In the genomic region with DNA sequence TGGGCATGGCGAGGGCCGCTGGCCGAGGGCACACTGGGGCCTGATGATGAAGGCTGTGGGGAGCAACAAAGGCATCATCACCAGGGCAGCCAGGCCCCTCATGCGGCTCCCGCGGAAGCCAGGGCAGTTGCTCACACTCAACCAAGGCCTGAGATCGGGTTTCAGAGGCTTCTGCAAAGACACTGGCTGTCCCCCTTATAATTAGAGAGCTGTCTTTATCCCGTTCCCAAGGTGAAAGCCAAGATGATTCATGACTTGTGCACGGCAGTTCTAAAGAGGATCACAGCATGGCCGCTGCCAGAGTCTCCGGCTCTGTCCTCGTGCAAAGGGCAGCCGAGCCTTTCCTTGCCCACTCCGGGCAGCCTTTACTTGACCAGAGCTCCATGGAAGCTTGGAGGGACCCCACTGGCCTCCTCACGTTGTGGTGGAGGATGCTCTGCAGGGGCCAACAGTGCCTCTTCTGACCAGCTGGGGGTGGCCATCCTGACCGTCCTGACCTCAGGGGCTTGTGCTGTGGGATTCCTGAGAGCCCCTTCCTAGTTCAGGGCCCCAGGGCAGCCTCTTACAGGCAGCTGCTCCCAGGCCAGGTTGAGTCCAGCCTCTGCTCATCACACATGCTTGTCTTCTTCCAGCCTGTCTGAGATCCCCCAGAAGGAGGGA, we compare ENCODE assay signal across 11 cellular contexts.
DNase-seq lines count a peak whose midpoint lies in the region; ATAC-seq, FAIRE-seq and TF ChIP-seq lines count a peak whose summit lies in the region.
"Had no signal": no experiment of that assay in that cellular context is flagged by ENCODE, and none has a peak within 500 bp of the region (broad histone marks: within the 10 kb centered on the region; RNA-seq: fewer than 3 reads in every experiment).

No MANE protein-coding gene starts in this region.

- H3K27me3 ChIP-seq in spleen (replicated peaks in 1 of 7) (no peaks in the 10 kb centered on the region), small intestine (ENCODE audit: control insufficient read depth in 2 of 2, insufficient read depth in 2 of 2, low read length in 2 of 2) (no peaks in the 10 kb centered on the region)

- TF ChIP-seq POLR2A in spleen (IDR thresholded peaks at IDR 0.05): no peak

- H3K4me1 Mint-ChIP-seq in activated CD4-positive, alpha-beta T cell treated with anti-CD3 and anti-CD28 coated beads for 36 hours: peaks cover 33% of the 10 kb centered on the region
- H3K4me1 Mint-ChIP-seq in glutamatergic neuron (ENCODE audit: low read depth, unreplicated experiment): peaks cover 35% of the 10 kb centered on the region

- H3K9me3 Mint-ChIP-seq in activated CD4-positive, alpha-beta T cell treated with anti-CD3 and anti-CD28 coated beads for 36 hours (ENCODE audit: low read depth): no peaks in the 10 kb centered on the region
- peaks cover 6% of the 10 kb centered on the region for H3K9me3 Mint-ChIP-seq in glutamatergic neuron (ENCODE audit: unreplicated experiment)

- FAIRE-seq in small intestine (lab: Jason Lieb, UNC): no peak

- POLR2A ChIA-PET in activated CD4-positive, alpha-beta T cell treated with anti-CD3 and anti-CD28 coated beads for 36 hours (lab: Charles Lee): no interaction called here

- CTCF ChIA-PET in activated CD4-positive, alpha-beta T cell treated with anti-CD3 and anti-CD28 coated beads for 36 hours (lab: Charles Lee): interaction anchor here (5.6 kb wide), 1 partner anchor 12 kb away, joined by 35 read pairs; no protein-coding TSS in a partner anchor

- intact Hi-C loops in activated CD4-positive, alpha-beta T cell treated with anti-CD3 and anti-CD28 coated beads for 36 hours (cut with DNase I, micrococcal nuclease): loop anchor here in 1 of 2 experiments (1.0 to 2.0 kb wide), 5 partner anchors 25 to 275 kb away; partner anchors contain the start of genes PRKAG2 and RHEB
- intact Hi-C loops in spleen (cut with DNase I; ENCODE audit: low total_unique reads): no loop called here

- TF ChIP-seq CTCF in glutamatergic neuron (IDR thresholded peaks at IDR 0.05; ENCODE audit: partially characterized antibody, unreplicated experiment): no peak
- TF ChIP-seq CTCF in spleen (IDR thresholded peaks at IDR 0.05 in 8 of 11, conservative IDR thresholded peaks at IDR 0.05 in 3 of 11): no peak

- H3K27me3 Mint-ChIP-seq in activated CD4-positive, alpha-beta T cell treated with anti-CD3 and anti-CD28 coated beads for 36 hours: no peaks in the 10 kb centered on the region
- H3K27me3 Mint-ChIP-seq in glutamatergic neuron (ENCODE audit: unreplicated experiment): peaks cover 5% of the 10 kb centered on the region

- H3K36me3 ChIP-seq in spleen (peaks cover 0 to 6% (median 0%) of the 10 kb centered on the region in 6 donors), small intestine (ENCODE audit: control insufficient read depth in 2 of 2, insufficient read depth in 2 of 2, low read length in 2 of 2) (peaks cover 0 to 3% of the 10 kb centered on the region in 2 donors)

- ATAC-seq in activated CD4-positive, alpha-beta T cell treated with anti-CD3 and anti-CD28 coated beads for 36 hours: no peak

- H3K27ac ChIP-seq in spleen: peak overlapping the region in 4 of 8 donors; percentile 21 to 67 (median 50)
- H3K27ac ChIP-seq in small intestine (ENCODE audit: low read depth in 1 of 2, low read length in 1 of 2): no peak overlapping the region
- H3K27ac ChIP-seq: KMS-11 had no signal

- DNase-seq in activated CD4-positive, alpha-beta T cell treated with anti-CD3 and anti-CD28 coated beads for 36 hours: no peak
- DNase-seq in activated CD4-positive, alpha-beta T cell treated with anti-CD3 and anti-CD28 coated beads, Interleukin-2, amount 50 U/mL, for 48 hours: no peak
- peak; percentile 75 for DNase-seq in SK-N-DZ (ENCODE audit: low spot score)
- peak; percentile 12 for DNase-seq in glutamatergic neuron
- peak; percentile 70 for DNase-seq in spleen
- DNase-seq in stimulated activated CD4-positive, alpha-beta T cell treated with anti-CD3 and anti-CD28 coated beads, Interleukin-2, amount 100 ng/mL, for 24 hours: no peak
- no peak for DNase-seq in LoVo (ENCODE audit: low spot score)
- DNase-seq in small intestine: no peak
- DNase-seq: ACHN, NCI-H524 treated with DMSO at 0.1 percent for 48 hours had no signal

- H3K9me3 ChIP-seq in spleen (no peaks in the 10 kb centered on the region), small intestine (ENCODE audit: control insufficient read depth, low read depth) (no peaks in the 10 kb centered on the region)

- no peak overlapping the region for H3K4me3 Mint-ChIP-seq in activated CD4-positive, alpha-beta T cell treated with anti-CD3 and anti-CD28 coated beads for 36 hours
- no peak overlapping the region for H3K4me3 Mint-ChIP-seq in glutamatergic neuron (ENCODE audit: unreplicated experiment)

- peak overlapping the region; percentile 67 for H3K27ac Mint-ChIP-seq in activated CD4-positive, alpha-beta T cell treated with anti-CD3 and anti-CD28 coated beads for 36 hours
- no peak overlapping the region for H3K27ac Mint-ChIP-seq in glutamatergic neuron (ENCODE audit: unreplicated experiment)

- peaks cover 3 to 59% (median 37%) of the 10 kb centered on the region in 6 donors for H3K4me1 ChIP-seq in spleen
- peaks cover 4 to 8% of the 10 kb centered on the region in 2 donors for H3K4me1 ChIP-seq in small intestine (ENCODE audit: control insufficient read depth in 2 of 2, insufficient read depth in 1 of 2, low read depth in 1 of 2, low read length in 1 of 2)

- H3K4me3 ChIP-seq in spleen (no peak overlapping the region), small intestine (ENCODE audit: low read depth in 1 of 2, low read length in 2 of 2) (no peak overlapping the region)

- H3K36me3 Mint-ChIP-seq in activated CD4-positive, alpha-beta T cell treated with anti-CD3 and anti-CD28 coated beads for 36 hours (ENCODE audit: low read depth): no peaks in the 10 kb centered on the region
- peaks cover 5% of the 10 kb centered on the region for H3K36me3 Mint-ChIP-seq in glutamatergic neuron (ENCODE audit: unreplicated experiment)

- 90 to 99% (median 96%) methylated on average over 11 to 16 of the region's 16 CpGs for WGBS in spleen, 5 donors
- 89 to 94% (median 93%) methylated on average over 16 of the region's 16 CpGs for WGBS in small intestine, 3 donors

Comparison
In these comparisons a context has a peak if more than half of its experiments do, and no peak if none do; other contexts are left out.
1. DNase-seq: peak in SK-N-DZ (single experiment), glutamatergic neuron (single experiment) and spleen (single experiment); none in activated CD4-positive, alpha-beta T cell treated with anti-CD3 and anti-CD28 coated beads for 36 hours (single experiment), activated CD4-positive, alpha-beta T cell treated with anti-CD3 and anti-CD28 coated beads, Interleukin-2, amount 50 U/mL, for 48 hours (0 of 2), stimulated activated CD4-positive, alpha-beta T cell treated with anti-CD3 and anti-CD28 coated beads, Interleukin-2, amount 100 ng/mL, for 24 hours (0 of 2), LoVo (single experiment) and small intestine (single experiment).